ENCODE assay signal across 10 cellular contexts in genomic region chr7:81887098-81887497, GRCh38.
DNase-seq lines count a peak whose midpoint lies in the region; ATAC-seq and TF ChIP-seq lines count a peak whose summit lies in the region.
"Had no signal": no experiment of that assay in that cellular context is flagged by ENCODE, and none has a peak within 500 bp of the region (broad histone marks: within the 10 kb centered on the region; RNA-seq: fewer than 3 reads in every experiment).

No MANE protein-coding gene starts in this region.

- TF ChIP-seq CTCF in fibroblast of pulmonary artery (IDR thresholded peaks at IDR 0.05; ENCODE audit: low read length, missing control alignments) (no peak), nephron progenitor cell (IDR thresholded peaks at IDR 0.05) (no peak), osteocyte (IDR thresholded peaks at IDR 0.05) (no peak)

- DNase-seq in NCI-H345 (lab: John Stamatoyannopoulos, UW) (peak; percentile 12), NCI-H345 treated with DMSO at 0.1 percent for 48 hours (lab: John Stamatoyannopoulos, UW; ENCODE audit: unreplicated experiment) (no peak), NCI-H187 treated with DMSO at 0.1 percent for 48 hours (lab: John Stamatoyannopoulos, UW) (peak; percentile 32), fibroblast of pulmonary artery (ENCODE audit: low read depth) (peak; percentile 29), nephron progenitor cell (no peak), osteocyte (ENCODE audit: extremely low spot score, unreplicated experiment) (no peak), NCI-H1048 (lab: John Stamatoyannopoulos, UW) (no peak)
- DNase-seq: lower lobe of right lung; stimulated activated CD4-positive, alpha-beta T cell treated with anti-CD3 and anti-CD28 coated beads, Interleukin-2, amount 100 ng/mL, for 24 hours had no signal

- H3K4me1 Mint-ChIP-seq in nephron progenitor cell (no peaks in the 10 kb centered on the region), osteocyte (ENCODE audit: unreplicated experiment) (peaks cover 15% of the 10 kb centered on the region)

- H3K9me3 Mint-ChIP-seq in nephron progenitor cell (no peaks in the 10 kb centered on the region), osteocyte (ENCODE audit: unreplicated experiment) (peaks cover 9% of the 10 kb centered on the region)

- no peak overlapping the region for H3K27ac Mint-ChIP-seq in nephron progenitor cell
- H3K27ac Mint-ChIP-seq in osteocyte (ENCODE audit: unreplicated experiment), result no peak overlapping the region

- no peaks in the 10 kb centered on the region for H3K36me3 Mint-ChIP-seq in nephron progenitor cell (ENCODE audit: low read depth)
- peaks cover 6% of the 10 kb centered on the region for H3K36me3 Mint-ChIP-seq in osteocyte (ENCODE audit: unreplicated experiment)

- H3K4me3 Mint-ChIP-seq in nephron progenitor cell (no peak overlapping the region), osteocyte (ENCODE audit: unreplicated experiment) (no peak overlapping the region)

- ATAC-seq in HG03097 (IDR thresholded peaks at IDR 0.05; ENCODE audit: low FRiP score, unreplicated experiment), result peak; percentile 62
- ATAC-seq: lower lobe of right lung had no signal

- H3K4me3 ChIP-seq in fibroblast of pulmonary artery (replicated peaks; ENCODE audit: low read depth, low read length), result no peak overlapping the region
- H3K4me3 ChIP-seq: lower lobe of right lung had no signal

- H3K27me3 Mint-ChIP-seq in nephron progenitor cell (ENCODE audit: low read depth, poor library complexity), result no peaks in the 10 kb centered on the region
- H3K27me3 Mint-ChIP-seq in osteocyte (ENCODE audit: unreplicated experiment), result no peaks in the 10 kb centered on the region

Comparison
In these comparisons a context has a peak if more than half of its experiments do, and no peak if none do; other contexts are left out.
1. DNase-seq: peak in NCI-H345 (single experiment), NCI-H187 treated with DMSO at 0.1 percent for 48 hours (single experiment) and fibroblast of pulmonary artery (single experiment); none in NCI-H345 treated with DMSO at 0.1 percent for 48 hours (single experiment), nephron progenitor cell (single experiment), osteocyte (single experiment) and NCI-H1048 (single experiment).